Comparison of ENCODE assay signal across 8 cellular contexts in genomic region chr22:38872172-38872830, GRCh38. TPM values are rescaled to one million over a fixed set of nuclear protein-coding genes. Genes with fewer than 3 reads are reported as not detected.
DNase-seq lines count a peak whose midpoint lies in the region; ATAC-seq, FAIRE-seq and TF ChIP-seq lines count a peak whose summit lies in the region.

TSS of gene CBX6 (minus strand) at chr22:38872216. CDS start at chr22:38872190, 26 bp downstream.

- H3K4me2 ChIP-seq in endothelial cell of umbilical vein (ENCODE audit: insufficient read depth, low read length), result peak within 1 kb of the TSS; percentile 84

- H4K20me1 ChIP-seq in endothelial cell of umbilical vein (replicated peaks; ENCODE audit: control insufficient read depth, extremely low read depth, insufficient read depth, low read length), result no peaks in the 10 kb centered on the region

- H3K4me3 ChIP-seq in endothelial cell of umbilical vein (replicated peaks in 1 of 3; ENCODE audit: insufficient read depth in 1 of 3, low read depth in 1 of 3, low read length in 3 of 3), result peak within 1 kb of the TSS; percentile 76 to 82 (median 79)

- peaks cover 14 to 25% of the 10 kb centered on the region in 2 experiments for H3K27me3 ChIP-seq in endothelial cell of umbilical vein (ENCODE audit: control insufficient read depth in 2 of 2, insufficient read depth in 2 of 2, low read length in 2 of 2)

- BruUV-seq in endothelial cell of umbilical vein (replicated peaks; lab: Mats Ljungman, UMichigan), result no TSS peak

- peak within 1 kb of the TSS; percentile 21 for H3K27ac ChIP-seq in endothelial cell of umbilical vein (ENCODE audit: insufficient read depth, low read depth, low read length)

- peak within 1 kb of the TSS; percentile 59 for H3K9ac ChIP-seq in endothelial cell of umbilical vein (replicated peaks; ENCODE audit: extremely low read depth, insufficient read depth, low read length)

- H3K4me1 ChIP-seq in endothelial cell of umbilical vein (ENCODE audit: control insufficient read depth, extremely low read depth, insufficient read depth, low read length), result peaks cover 17% of the 10 kb centered on the region

- TF ChIP-seq POLR2A in endothelial cell of umbilical vein (IDR thresholded peaks at IDR 0.05; ENCODE audit: low read depth, low read length), result peak; percentile 80

- TF ChIP-seq EP300 in Ishikawa (IDR thresholded peaks at IDR 0.05; ENCODE audit: borderline replicate concordance), result no peak

- peaks cover 21% of the 10 kb centered on the region for H3K79me2 ChIP-seq in endothelial cell of umbilical vein (ENCODE audit: control insufficient read depth, insufficient read depth, low read length)

- dilution Hi-C loops in endothelial cell of umbilical vein (cut with MboI; ENCODE audit: extremely low pct_ligation_motif_present, low sequenced_read_pairs), result no loop called here

- no peak for TF ChIP-seq CTCF in endothelial cell of umbilical vein (IDR thresholded peaks at IDR 0.05; ENCODE audit: extremely low read depth in 1 of 2, insufficient read depth in 1 of 2, low read depth in 1 of 2, low read length in 2 of 2)

- no peaks in the 10 kb centered on the region for H3K9me1 ChIP-seq in endothelial cell of umbilical vein (replicated peaks; ENCODE audit: control insufficient read depth, extremely low read depth, insufficient read depth, low read length)

- CTCF ChIA-PET in endothelial cell of umbilical vein (lab: Charles Lee), result interaction anchor here (0.9 to 7.0 kb wide), 6 partner anchors 52 to 130 kb away, joined by 3 to 160 read pairs (median 36); no protein-coding TSS in a partner anchor

- peaks cover 3 to 5% of the 10 kb centered on the region in 2 experiments for H3K36me3 ChIP-seq in endothelial cell of umbilical vein (ENCODE audit: control insufficient read depth in 2 of 2, extremely low read depth in 1 of 2, insufficient read depth in 2 of 2, low read length in 2 of 2)

- DNase-seq in Caki2 (ENCODE audit: low read depth), result peak; percentile 95
- DNase-seq in OCI-M1 (lab: John Stamatoyannopoulos, UW), result peak; percentile 95
- peak; percentile 95 for DNase-seq in activated T-cell treated with anti-CD3 and anti-CD28 coated beads for 1 hour (ENCODE audit: low read depth)
- DNase-seq in endothelial cell of umbilical vein (ENCODE audit: low read depth, low spot score), result peak; percentile 92
- peak; percentile 94 for DNase-seq in midbrain (lab: John Stamatoyannopoulos, UW)
- DNase-seq in stimulated activated CD8-positive, alpha-beta memory T cell treated with anti-CD3 and anti-CD28 coated beads, Interleukin-15, amount 100 ng/mL, for 48 hours (ENCODE audit: low read depth in 2 of 2), result peak; percentile 91

- ATAC-seq in GM21529 (IDR thresholded peaks at IDR 0.05; ENCODE audit: unreplicated experiment), result peak; percentile 56

- FAIRE-seq in endothelial cell of umbilical vein (lab: Jason Lieb, UNC), result peak; percentile 87

- H2AFZ ChIP-seq in endothelial cell of umbilical vein (ENCODE audit: low read depth, low read length), result peak within 1 kb of the TSS; percentile 96

- in situ Hi-C loops in Caki2 (cut with HindIII; ENCODE audit: low pct_unique_long_range_greater_than_20kb, low sequenced_read_pairs), result no loop called here

- no peak for TF ChIP-seq RAD21 in Ishikawa (IDR thresholded peaks at IDR 0.05; ENCODE audit: low read depth)

- POLR2A ChIA-PET in endothelial cell of umbilical vein (lab: Charles Lee), result interaction anchor here (0.6 kb wide), 2 partner anchors 52 to 128 kb away, joined by 3 read pairs; no protein-coding TSS in a partner anchor

- no peaks in the 10 kb centered on the region for H3K9me3 ChIP-seq in endothelial cell of umbilical vein (replicated peaks; ENCODE audit: control insufficient read depth, insufficient read depth, low read length)

- intact Hi-C loops in endothelial cell of umbilical vein (cut with micrococcal nuclease), result loop anchor here (1.0 to 10.0 kb wide), 4 partner anchors 110 to 660 kb away; partner anchors contain the start of genes APOBEC3B, RPL3 and RPS19BP1

TF ChIP-seq in Ishikawa, 13 proteins besides CTCF, POLR2A, EP300 and RAD21 (continues in another document):
- TF ChIP-seq REST (IDR thresholded peaks at IDR 0.05; ENCODE audit: low read depth) (no peak), USF1 (IDR thresholded peaks at IDR 0.05) (peak; percentile 94), MAX (IDR thresholded peaks at IDR 0.05) (peak; percentile 48)

TF ChIP-seq in endothelial cell of umbilical vein, 7 proteins besides CTCF, POLR2A, EP300 and RAD21:
- TF ChIP-seq FOS (IDR thresholded peaks at IDR 0.05; ENCODE audit: borderline replicate concordance, insufficient read depth, low read length) (no peak), GATA2 (IDR thresholded peaks at IDR 0.05; ENCODE audit: insufficient read depth, insufficient read length, low read depth, low read length) (no peak), JUN (IDR thresholded peaks at IDR 0.05; ENCODE audit: borderline replicate concordance, insufficient read depth, insufficient read length, low read depth) (no peak), EZH2 (IDR thresholded peaks at IDR 0.05; ENCODE audit: borderline replicate concordance, low read depth, low read length, severe bottlenecking) (no peak), MYC (IDR thresholded peaks at IDR 0.05; ENCODE audit: low read depth, low read length) (no peak), MAX (IDR thresholded peaks at IDR 0.05; ENCODE audit: insufficient read depth, insufficient read length) (peak; percentile 78), POLR2AphosphoS5 (IDR thresholded peaks at IDR 0.05; ENCODE audit: insufficient read depth, low read depth, low read length) (peak; percentile 60)

RNA-seq across cellular contexts. Expression of gene CBX6, which starts in this region (rescaled TPM):
- 59.5 and 63.9 TPM in 2 replicates for total RNA-seq in Caki2 (2014; rRNA removed; shearing (Covaris generic); ENCODE audit: low replicate concordance)
- total RNA-seq in endothelial cell of umbilical vein, result 60.9 and 62.6 TPM in 2 replicates
- polyA plus RNA-seq in endothelial cell of umbilical vein, result 14.9 and 18.2 TPM in 2 replicates
- 9.4 and 11.9 TPM in 2 replicates for polyA plus RNA-seq in endothelial cell of umbilical vein (2011; cell fraction: cytosol; rRNA removed)
- polyA plus RNA-seq in endothelial cell of umbilical vein (2011; cell fraction: nucleus; rRNA removed), result 23.9 TPM in 2 replicates
- 20.7 TPM in 2 replicates for polyA plus RNA-seq in endothelial cell of umbilical vein (2012)
- polyA minus RNA-seq in endothelial cell of umbilical vein, result 31.1 and 34.5 TPM in 2 replicates
- 26.7 TPM for polyA minus RNA-seq in endothelial cell of umbilical vein (2011; cell fraction: cytosol; rRNA and poly(A)+ RNA removed)
- 20.4 and 23.6 TPM in 2 replicates for polyA minus RNA-seq in endothelial cell of umbilical vein (2011; cell fraction: nucleus; rRNA and poly(A)+ RNA removed)

Comparison
In these comparisons a context has a peak if more than half of its experiments do, and no peak if none do; other contexts are left out.
1. Peak in every context shown above with its lines: DNase-seq, ATAC-seq, H3K4me3 ChIP-seq and H3K27ac ChIP-seq.